In genomic region chr22:18934688-18935087, GRCh38 we compare ENCODE assay signal across 4 cellular contexts. TPM values are rescaled to one million over a fixed set of nuclear protein-coding genes. Genes with fewer than 3 reads are reported as not detected.
"Had no signal": no experiment of that assay in that cellular context is flagged by ENCODE, and none has a peak within 500 bp of the region (broad histone marks: within the 10 kb centered on the region; RNA-seq: fewer than 3 reads in every experiment).

No MANE protein-coding gene starts in this region.

RNA-seq across cellular contexts. Expression of gene PRODH, which starts 1.4 kb away (rescaled TPM):
- total RNA-seq: natural killer cell; natural killer cell treated with Interleukin-12 subunit alpha and Interleukin-12 subunit beta and Interleukin-15 and Interleukin-18, amount 100 ng/mL, for 72 hours; osteoblast; pulmonary artery endothelial cell had no signal
